ENCODE assay signal across 8 cellular contexts in the genomic region with DNA sequence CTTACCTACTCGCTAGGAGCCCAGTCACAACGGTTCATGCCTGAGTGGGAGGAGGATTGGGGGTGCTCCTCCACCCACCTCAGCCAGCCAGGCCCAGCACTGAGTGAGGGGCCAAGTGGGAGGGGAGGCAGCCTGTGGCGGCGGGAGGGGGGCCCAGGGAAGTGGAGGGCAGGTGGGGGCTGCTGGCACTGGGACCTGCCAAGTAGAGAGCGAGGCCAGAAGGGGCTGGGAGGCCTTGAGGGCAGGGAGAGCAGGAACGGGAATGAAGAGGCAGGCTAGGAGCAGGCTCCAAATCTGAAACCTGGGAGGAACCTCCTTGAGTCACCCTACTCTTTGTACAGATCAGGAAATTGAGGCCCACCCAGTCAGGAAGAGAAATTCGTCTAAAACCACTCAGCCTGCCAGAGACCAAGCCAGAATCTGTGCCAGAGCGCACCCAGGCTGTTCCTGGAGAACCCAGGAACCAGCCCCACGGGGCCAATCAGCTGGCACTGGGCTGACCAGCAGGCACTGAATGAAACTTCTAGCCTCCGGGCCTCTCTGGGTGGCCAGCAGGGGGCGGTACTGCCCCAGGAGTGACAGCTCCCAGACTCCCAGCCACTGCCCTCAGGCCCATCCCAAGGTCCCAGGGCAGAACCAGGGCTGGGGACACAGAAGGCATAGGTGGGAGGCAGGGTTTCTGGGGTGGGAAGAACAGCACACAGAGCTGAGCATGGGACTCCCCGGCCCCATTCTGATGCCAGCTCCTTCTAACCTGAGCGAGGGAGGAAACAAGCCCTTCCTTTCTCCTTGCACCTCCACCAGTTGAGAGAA. TPM values are rescaled to one million over a fixed set of nuclear protein-coding genes. Genes with fewer than 3 reads are reported as not detected.
DNase-seq lines count a peak whose midpoint lies in the region; ATAC-seq and TF ChIP-seq lines count a peak whose summit lies in the region.

No MANE protein-coding gene starts in this region.

- ATAC-seq in lung (ENCODE audit: insufficient read depth, low FRiP score) (peak; percentile 82), HG03439 (IDR thresholded peaks at IDR 0.05; ENCODE audit: unreplicated experiment) (no peak)

- WGBS in lung, 2 donors: 43 to 45% methylated on average over 13 of the region's 13 CpGs

- peak overlapping the region in 12 of 59 donors; percentile 2 to 65 (median 28) for H3K27ac ChIP-seq in dorsolateral prefrontal cortex
- H3K27ac ChIP-seq in lung (ENCODE audit: low read depth in 1 of 2, low read length in 1 of 2): no peak overlapping the region

- H3K4me3 ChIP-seq in dorsolateral prefrontal cortex (no peak overlapping the region), lung (no peak overlapping the region)

- TF ChIP-seq CTCF in HFFc6 (IDR thresholded peaks at IDR 0.05) (peak; percentile 100), dorsolateral prefrontal cortex (IDR thresholded peaks at IDR 0.05 in 54 of 56, conservative IDR thresholded peaks at IDR 0.05 in 2 of 56; ENCODE audit: low read depth in 1 of 56, partially characterized antibody in 56 of 56) (peak; percentile 74 to 100 (median 98)), lung (IDR thresholded peaks at IDR 0.05; ENCODE audit: control extremely low read depth, extremely low read depth) (peak; percentile 95)

- H3K36me3 Mint-ChIP-seq in HFFc6 (ENCODE audit: low read depth): no peaks in the 10 kb centered on the region

- peak overlapping the region; percentile 72 for H3K27ac Mint-ChIP-seq in HFFc6

- no peaks in the 10 kb centered on the region for H3K9me3 ChIP-seq in lung (ENCODE audit: control insufficient read depth in 2 of 2, insufficient read depth in 1 of 2, low read length in 1 of 2)

- H3K27me3 Mint-ChIP-seq in HFFc6 (ENCODE audit: insufficient read depth): peaks cover 3% of the 10 kb centered on the region; the same call in 1 of the 2 replicates

- no peak overlapping the region for H3K4me3 Mint-ChIP-seq in HFFc6

- H3K4me1 ChIP-seq in lung (ENCODE audit: control insufficient read depth in 2 of 2, insufficient read depth in 2 of 2, low read length in 2 of 2): peaks cover 0 to 16% of the 10 kb centered on the region in 2 donors

- intact Hi-C loops in dorsolateral prefrontal cortex (cut with DNase I): loop anchor here (1.0 kb wide), 2 partner anchors 56 to 57 kb away; no protein-coding TSS in a partner anchor

- DNase-seq in Caki2 (ENCODE audit: low read depth): peak; percentile 58
- DNase-seq in HFFc6: peak; percentile 79
- peak; percentile 68 for DNase-seq in NCI-H69 (lab: John Stamatoyannopoulos, UW)
- DNase-seq in activated CD4-positive, alpha-beta T cell treated with anti-CD3 and anti-CD28 coated beads, Interleukin-2, amount 50 U/mL, for 24 hours (ENCODE audit: low read depth in 1 of 2, low spot score in 1 of 2): peak; percentile 60 to 63
- peak; percentile 85 to 95 (median 91) for DNase-seq in dorsolateral prefrontal cortex
- DNase-seq in lung (ENCODE audit: low spot score): peak; percentile 85
- peak; percentile 61 for DNase-seq in stimulated activated CD8-positive, alpha-beta memory T cell treated with anti-CD3 and anti-CD28 coated beads, Interleukin-15, amount 100 ng/mL, for 24 hours (ENCODE audit: low read depth)

- H3K36me3 ChIP-seq in lung (ENCODE audit: control insufficient read depth in 2 of 2, insufficient read depth in 2 of 2, low read length in 2 of 2): no peaks in the 10 kb centered on the region

- H3K27me3 ChIP-seq in dorsolateral prefrontal cortex (no peaks in the 10 kb centered on the region), lung (ENCODE audit: control insufficient read depth, insufficient read depth) (no peaks in the 10 kb centered on the region)

- H3K9me3 Mint-ChIP-seq in HFFc6: no peaks in the 10 kb centered on the region

- in situ Hi-C loops in Caki2 (cut with HindIII; ENCODE audit: low pct_unique_long_range_greater_than_20kb, low sequenced_read_pairs): no loop called here

- H3K4me1 Mint-ChIP-seq in HFFc6 (ENCODE audit: low read depth): peaks cover 70% of the 10 kb centered on the region

RNA-seq across cellular contexts. Expression of gene CYP11A1, which starts 14.8 kb away (rescaled TPM):
- not detected in 2 replicates for total RNA-seq in Caki2 (2014; rRNA removed; shearing (Covaris generic); ENCODE audit: low replicate concordance)
- under 1 TPM in 4 of 6 experiments, not detected in 2; 0.12 to 0.17 (median 0.14) TPM for total RNA-seq in HFFc6 (2021; fragmentation: NEBNext Ultra II Directional; extraction: Animal tissue kit (Norgen Biotek cat#: 25700))
- total RNA-seq in dorsolateral prefrontal cortex: 1 to 10 TPM in 106 of 120 experiments, under 1 TPM in 14; 0.37 to 5.5 (median 2.0) TPM
- under 1 TPM; 0.74 to 0.97 TPM for total RNA-seq in lung
- under 1 TPM; 0.15 to 0.65 TPM for polyA plus RNA-seq in lung

RNA-seq across cellular contexts. Expression of gene SEMA7A, which starts 51.5 kb away (rescaled TPM):
- 0.96 and 3.8 TPM in 2 replicates for total RNA-seq in Caki2 (2014; rRNA removed; shearing (Covaris generic); ENCODE audit: low replicate concordance)
- total RNA-seq in HFFc6 (2021; fragmentation: NEBNext Ultra II Directional; extraction: Animal tissue kit (Norgen Biotek cat#: 25700)): 100 to 1,000 TPM; 115 to 196 (median 129) TPM
- total RNA-seq in dorsolateral prefrontal cortex (100 to 1,000 TPM in 2 of 120 experiments, 10 to 100 TPM in 118; 34.1 to 116 (median 63.6) TPM), lung (10 to 100 TPM in 1 of 2 donors, 1 to 10 TPM in 1; 7.1 to 15.0 TPM)
- polyA plus RNA-seq in lung: 1 to 10 TPM; 4.2 to 6.6 TPM
